ENCODE assay signal across 18 cellular contexts in the genomic region with DNA sequence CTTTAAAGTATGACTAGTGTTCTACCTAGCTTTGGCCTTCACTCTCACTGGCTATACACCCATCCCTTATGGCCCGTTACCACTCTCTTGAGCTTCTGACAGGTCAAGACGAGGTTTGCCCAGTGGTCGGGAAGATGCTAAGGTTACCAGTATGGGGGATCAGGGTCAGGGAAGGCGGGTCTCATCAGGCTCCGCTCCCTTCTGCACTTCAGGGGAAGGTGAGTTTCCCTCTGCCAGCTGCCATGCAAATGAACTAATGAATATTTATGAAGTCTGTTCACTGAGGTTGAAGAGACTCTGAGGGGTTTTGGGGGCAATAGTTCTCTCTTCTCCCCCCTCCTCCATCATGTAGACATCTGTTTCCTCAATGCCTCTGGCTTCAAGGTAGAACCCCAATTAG. TPM values are rescaled to one million over a fixed set of nuclear protein-coding genes. Genes with fewer than 3 reads are reported as not detected.
DNase-seq lines count a peak whose midpoint lies in the region; ATAC-seq and TF ChIP-seq lines count a peak whose summit lies in the region.
"Had no signal": no experiment of that assay in that cellular context is flagged by ENCODE, and none has a peak within 500 bp of the region (broad histone marks: within the 10 kb centered on the region; RNA-seq: fewer than 3 reads in every experiment).

No MANE protein-coding gene starts in this region.

- H3K27me3 Mint-ChIP-seq in mesothelial cell of epicardium (ENCODE audit: low read depth), result no peaks in the 10 kb centered on the region
- H3K27me3 Mint-ChIP-seq: CD4-positive, alpha-beta T cell had no signal

- H3K27ac Mint-ChIP-seq in mesothelial cell of epicardium, result no peak overlapping the region
- H3K27ac Mint-ChIP-seq: CD4-positive, alpha-beta T cell had no signal

- ATAC-seq in sciatic nerve (no peak), HG03108 (IDR thresholded peaks at IDR 0.05; ENCODE audit: unreplicated experiment) (no peak)
- ATAC-seq: A549, GM12878, HCT116 had no signal

- DNase-seq in A673 (ENCODE audit: low spot score) (no peak), NCI-H526 treated with DMSO at 0.1 percent for 48 hours (lab: John Stamatoyannopoulos, UW) (peak; percentile 14), epithelial cell of prostate (ENCODE audit: low read depth, low spot score) (no peak), sciatic nerve (ENCODE audit: low spot score) (peak; percentile 36), mucosa of gallbladder (ENCODE audit: low spot score) (no peak), mesothelial cell of epicardium (ENCODE audit: low spot score in 2 of 2, unreplicated experiment in 2 of 2) (no peak)
- DNase-seq: Calu3; CD4-positive, alpha-beta T cell; IMR-90; Kasumi-1; NCI-H187 treated with DMSO at 0.1 percent for 48 hours; NCI-H2171; NCI-H524 treated with DMSO at 0.1 percent for 48 hours; OCI-M1 had no signal

- H3K4me1 Mint-ChIP-seq in mesothelial cell of epicardium, result peaks cover 24% of the 10 kb centered on the region

- H3K4me3 Mint-ChIP-seq in mesothelial cell of epicardium, result no peak overlapping the region
- H3K4me3 Mint-ChIP-seq: CD4-positive, alpha-beta T cell had no signal

- peak overlapping the region; percentile 82 for H3K4me3 ChIP-seq in A673 (ENCODE audit: low read depth, low read length, poor library complexity, severe bottlenecking)
- H3K4me3 ChIP-seq: A549, GM12878 had no signal

- peaks cover 3% of the 10 kb centered on the region for H3K9me3 Mint-ChIP-seq in mesothelial cell of epicardium
- H3K9me3 Mint-ChIP-seq: CD4-positive, alpha-beta T cell had no signal

- no peaks in the 10 kb centered on the region for H3K27me3 ChIP-seq in A673 (replicated peaks; ENCODE audit: insufficient read depth, low read depth, low read length, poor library complexity)

- POLR2A ChIA-PET in A673 (lab: Charles Lee; ENCODE audit: low non-redundant PET), result no interaction called here

- BruUV-seq in A673 (replicated peaks; lab: Mats Ljungman, UMichigan), result no TSS peak

- no peak for TF ChIP-seq CTCF in A673 (conservative IDR thresholded peaks at IDR 0.05; ENCODE audit: low read depth, low read length)
- TF ChIP-seq CTCF in mesothelial cell of epicardium (IDR thresholded peaks at IDR 0.05; ENCODE audit: unreplicated experiment), result no peak

- H3K36me3 ChIP-seq in A673 (ENCODE audit: insufficient read depth, low read length, poor library complexity, severe bottlenecking), result peaks cover 53% of the 10 kb centered on the region

- H3K36me3 Mint-ChIP-seq in mesothelial cell of epicardium, result peaks cover 7% of the 10 kb centered on the region

- no peaks in the 10 kb centered on the region for H3K9me3 ChIP-seq in A673 (ENCODE audit: low read depth, low read length, poor library complexity, severe bottlenecking)
- H3K9me3 ChIP-seq: A549 had no signal

- peaks cover 17% of the 10 kb centered on the region for H3K4me1 ChIP-seq in A673 (ENCODE audit: insufficient read depth, low read length, poor library complexity, severe bottlenecking)
- H3K4me1 ChIP-seq: A549 had no signal

- intact Hi-C loops in A673 (cut with micrococcal nuclease; ENCODE audit: unreplicated experiment) (no loop called here), sciatic nerve (cut with DNase I) (loop anchor here (10.0 kb wide), 1 partner anchor 229 kb away; no protein-coding TSS in a partner anchor)

- no peak overlapping the region for H3K27ac ChIP-seq in A673 (ENCODE audit: low read depth, low read length, poor library complexity, severe bottlenecking)
- peak overlapping the region; percentile 87 for H3K27ac ChIP-seq in epithelial cell of prostate
- H3K27ac ChIP-seq: A549 had no signal

- CTCF ChIA-PET in A673 (lab: Charles Lee), result no interaction called here

RNA-seq across cellular contexts. Expression of a gene that starts 6.6 kb away (rescaled TPM):
- 76.8 and 78.1 TPM in 2 replicates for total RNA-seq in A673 (2021)
- total RNA-seq in sciatic nerve, result 69.5 TPM
- 134 TPM for total RNA-seq in mucosa of gallbladder
- 69.2 to 71.6 TPM (median 70.1 TPM) in 3 replicates for total RNA-seq in mesothelial cell of epicardium

Comparison
In these comparisons a context has a peak if more than half of its experiments do, and no peak if none do; other contexts are left out.
1. DNase-seq: peak in NCI-H526 treated with DMSO at 0.1 percent for 48 hours (single experiment) and sciatic nerve (single experiment); none in A673 (single experiment), epithelial cell of prostate (single experiment), mucosa of gallbladder (single experiment) and mesothelial cell of epicardium (0 of 2).